ENCODE assay signal across 1 cellular context in the genomic region with DNA sequence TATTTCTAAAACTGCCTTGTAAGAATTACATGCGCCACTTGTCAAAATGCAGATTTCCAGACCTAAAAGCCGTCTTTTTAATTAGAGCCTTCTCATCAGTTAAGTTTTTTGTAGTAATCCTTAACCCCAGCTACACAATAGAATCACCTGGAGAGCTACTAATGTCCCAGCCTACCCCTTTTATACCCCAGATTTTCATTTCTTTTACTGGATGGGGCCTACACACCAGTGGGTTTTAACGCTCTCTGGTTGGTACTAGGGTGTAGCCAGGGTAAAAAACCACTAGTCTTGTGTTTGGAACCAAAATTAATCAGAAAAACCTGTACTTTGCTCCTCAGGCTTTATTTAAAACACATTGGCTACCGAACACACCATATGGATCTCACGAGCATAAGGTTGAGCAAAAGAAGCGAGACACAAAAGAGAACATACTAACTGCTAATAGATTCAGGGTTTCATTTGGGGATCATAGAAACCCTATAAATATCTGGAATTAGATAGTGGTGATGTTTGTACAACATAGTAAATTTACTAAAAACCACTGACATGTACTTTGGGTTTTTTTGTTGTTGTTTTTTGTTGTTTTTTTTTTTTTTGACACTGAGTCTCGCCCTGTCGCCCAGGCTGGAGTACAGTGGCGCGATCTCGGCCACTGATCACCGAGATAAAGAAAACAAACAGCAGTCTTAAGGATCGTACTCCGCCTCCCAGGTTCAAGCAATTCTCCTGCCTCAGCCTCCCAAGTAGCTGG.
TF ChIP-seq lines count a peak whose summit lies in the region.

No MANE protein-coding gene starts in this region.

TF ChIP-seq in K562, 482 proteins besides CTCF, POLR2A, EP300 and RAD21 (continued from another document):
- TF ChIP-seq, protein P1, sequence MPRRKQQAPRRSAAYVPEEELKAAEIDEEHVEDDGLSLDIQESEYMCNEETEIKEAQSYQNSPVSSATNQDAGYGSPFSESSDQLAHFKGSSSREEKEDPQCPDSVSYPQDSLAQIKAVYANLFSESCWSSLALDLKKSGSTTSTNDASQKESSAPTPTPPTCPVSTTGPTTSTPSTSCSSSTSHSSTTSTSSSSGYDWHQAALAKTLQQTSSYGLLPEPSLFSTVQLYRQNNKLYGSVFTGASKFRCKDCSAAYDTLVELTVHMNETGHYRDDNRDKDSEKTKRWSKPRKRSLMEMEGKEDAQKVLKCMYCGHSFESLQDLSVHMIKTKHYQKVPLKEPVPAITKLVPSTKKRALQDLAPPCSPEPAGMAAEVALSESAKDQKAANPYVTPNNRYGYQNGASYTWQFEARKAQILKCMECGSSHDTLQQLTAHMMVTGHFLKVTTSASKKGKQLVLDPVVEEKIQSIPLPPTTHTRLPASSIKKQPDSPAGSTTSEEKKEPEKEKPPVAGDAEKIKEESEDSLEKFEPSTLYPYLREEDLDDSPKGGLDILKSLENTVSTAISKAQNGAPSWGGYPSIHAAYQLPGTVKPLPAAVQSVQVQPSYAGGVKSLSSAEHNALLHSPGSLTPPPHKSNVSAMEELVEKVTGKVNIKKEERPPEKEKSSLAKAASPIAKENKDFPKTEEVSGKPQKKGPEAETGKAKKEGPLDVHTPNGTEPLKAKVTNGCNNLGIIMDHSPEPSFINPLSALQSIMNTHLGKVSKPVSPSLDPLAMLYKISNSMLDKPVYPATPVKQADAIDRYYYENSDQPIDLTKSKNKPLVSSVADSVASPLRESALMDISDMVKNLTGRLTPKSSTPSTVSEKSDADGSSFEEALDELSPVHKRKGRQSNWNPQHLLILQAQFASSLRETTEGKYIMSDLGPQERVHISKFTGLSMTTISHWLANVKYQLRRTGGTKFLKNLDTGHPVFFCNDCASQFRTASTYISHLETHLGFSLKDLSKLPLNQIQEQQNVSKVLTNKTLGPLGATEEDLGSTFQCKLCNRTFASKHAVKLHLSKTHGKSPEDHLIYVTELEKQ (CRISPR knock-in tag; IDR thresholded peaks at IDR 0.05), result no peak
- TF ChIP-seq BCOR (IDR thresholded peaks at IDR 0.05) (0 out of 2 replicates have a peak, but pooled peaks have one; percentile 40), SRSF1 (IDR thresholded peaks at IDR 0.05; ENCODE audit: low read depth, low read length) (no peak), SMARCE1 (IDR thresholded peaks at IDR 0.05) (0 out of 2 replicates have a peak, but pooled peaks have one; percentile 24), ZNF584 (CRISPR knock-in tag; IDR thresholded peaks at IDR 0.05; ENCODE audit: low read depth) (0 out of 2 replicates have a peak, but pooled peaks have one; percentile 11), ZNF592 (IDR thresholded peaks at IDR 0.05) (peak; percentile 18; the same call in 1 of the 2 replicates), BCL6 (CRISPR knock-in tag; IDR thresholded peaks at IDR 0.05) (no peak), ARID2 (IDR thresholded peaks at IDR 0.05) (no peak), HSF4 (CRISPR knock-in tag; IDR thresholded peaks at IDR 0.05; ENCODE audit: borderline replicate concordance) (no peak), CC2D1A (IDR thresholded peaks at IDR 0.05) (0 out of 2 replicates have a peak, but pooled peaks have one; percentile 16), TCF7 (IDR thresholded peaks at IDR 0.05; ENCODE audit: borderline replicate concordance) (no peak), NFIX (CRISPR knock-in tag; IDR thresholded peaks at IDR 0.05; ENCODE audit: low read depth) (no peak), ZNF175 (CRISPR knock-in tag; IDR thresholded peaks at IDR 0.05; ENCODE audit: low read depth) (0 out of 2 replicates have a peak, but pooled peaks have one; percentile 35), FOXK2 (conservative IDR thresholded peaks at IDR 0.05 in 1 of 2, IDR thresholded peaks at IDR 0.05 in 1 of 2; ENCODE audit: low read depth in 2 of 2) (0 out of 4 replicates have a peak, but pooled peaks of 1 of the 2 experiments have one; percentile 29), SMARCA4 (IDR thresholded peaks at IDR 0.05) (peak; percentile 55), GTF2E2 (tag; IDR thresholded peaks at IDR 0.05) (no peak), BACH1 (tag; IDR thresholded peaks at IDR 0.05) (peak; percentile 22; the same call in 1 of the 2 replicates), MBD1 (CRISPR knock-in tag; IDR thresholded peaks at IDR 0.05) (0 out of 2 replicates have a peak, but pooled peaks have one; percentile 41), MTA3 (IDR thresholded peaks at IDR 0.05; ENCODE audit: borderline replicate concordance) (peak; percentile 27; the same call in 1 of the 2 replicates), ASH1L (IDR thresholded peaks at IDR 0.05; ENCODE audit: borderline replicate concordance, low read depth, partially characterized antibody) (peak; percentile 19), RBM14 (IDR thresholded peaks at IDR 0.05; ENCODE audit: borderline replicate concordance, insufficient read depth, low read depth, low read length) (no peak), U2AF1 (optimal IDR thresholded peaks at IDR 0.05; ENCODE audit: low read depth, low read length) (no peak), YY1 (IDR thresholded peaks at IDR 0.05; ENCODE audit: borderline replicate concordance in 1 of 3, control insufficient read depth in 1 of 3, extremely low read depth in 1 of 3, insufficient read depth in 3 of 3, insufficient read length in 1 of 3, insufficient replicate concordance in 2 of 3, low read depth in 1 of 3, low read length in 2 of 3) (no peak), TBP (optimal IDR thresholded peaks at IDR 0.05; ENCODE audit: low read depth, low read length) (no peak), ZNF551 (CRISPR knock-in tag; IDR thresholded peaks at IDR 0.05) (no peak)
- TF ChIP-seq, protein P2, sequence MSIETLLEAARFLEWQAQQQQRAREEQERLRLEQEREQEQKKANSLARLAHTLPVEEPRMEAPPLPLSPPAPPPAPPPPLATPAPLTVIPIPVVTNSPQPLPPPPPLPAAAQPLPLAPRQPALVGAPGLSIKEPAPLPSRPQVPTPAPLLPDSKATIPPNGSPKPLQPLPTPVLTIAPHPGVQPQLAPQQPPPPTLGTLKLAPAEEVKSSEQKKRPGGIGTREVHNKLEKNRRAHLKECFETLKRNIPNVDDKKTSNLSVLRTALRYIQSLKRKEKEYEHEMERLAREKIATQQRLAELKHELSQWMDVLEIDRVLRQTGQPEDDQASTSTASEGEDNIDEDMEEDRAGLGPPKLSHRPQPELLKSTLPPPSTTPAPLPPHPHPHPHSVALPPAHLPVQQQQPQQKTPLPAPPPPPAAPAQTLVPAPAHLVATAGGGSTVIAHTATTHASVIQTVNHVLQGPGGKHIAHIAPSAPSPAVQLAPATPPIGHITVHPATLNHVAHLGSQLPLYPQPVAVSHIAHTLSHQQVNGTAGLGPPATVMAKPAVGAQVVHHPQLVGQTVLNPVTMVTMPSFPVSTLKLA (conservative IDR thresholded peaks at IDR 0.05), result no peak
- TF ChIP-seq, protein P3, sequence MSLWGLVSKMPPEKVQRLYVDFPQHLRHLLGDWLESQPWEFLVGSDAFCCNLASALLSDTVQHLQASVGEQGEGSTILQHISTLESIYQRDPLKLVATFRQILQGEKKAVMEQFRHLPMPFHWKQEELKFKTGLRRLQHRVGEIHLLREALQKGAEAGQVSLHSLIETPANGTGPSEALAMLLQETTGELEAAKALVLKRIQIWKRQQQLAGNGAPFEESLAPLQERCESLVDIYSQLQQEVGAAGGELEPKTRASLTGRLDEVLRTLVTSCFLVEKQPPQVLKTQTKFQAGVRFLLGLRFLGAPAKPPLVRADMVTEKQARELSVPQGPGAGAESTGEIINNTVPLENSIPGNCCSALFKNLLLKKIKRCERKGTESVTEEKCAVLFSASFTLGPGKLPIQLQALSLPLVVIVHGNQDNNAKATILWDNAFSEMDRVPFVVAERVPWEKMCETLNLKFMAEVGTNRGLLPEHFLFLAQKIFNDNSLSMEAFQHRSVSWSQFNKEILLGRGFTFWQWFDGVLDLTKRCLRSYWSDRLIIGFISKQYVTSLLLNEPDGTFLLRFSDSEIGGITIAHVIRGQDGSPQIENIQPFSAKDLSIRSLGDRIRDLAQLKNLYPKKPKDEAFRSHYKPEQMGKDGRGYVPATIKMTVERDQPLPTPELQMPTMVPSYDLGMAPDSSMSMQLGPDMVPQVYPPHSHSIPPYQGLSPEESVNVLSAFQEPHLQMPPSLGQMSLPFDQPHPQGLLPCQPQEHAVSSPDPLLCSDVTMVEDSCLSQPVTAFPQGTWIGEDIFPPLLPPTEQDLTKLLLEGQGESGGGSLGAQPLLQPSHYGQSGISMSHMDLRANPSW (CRISPR knock-in tag; IDR thresholded peaks at IDR 0.05), result no peak
